In genomic region chr19:4723465-4724251, GRCh38 we compare ENCODE assay signal across 8 cellular contexts. TPM values are rescaled to one million over a fixed set of nuclear protein-coding genes. Genes with fewer than 3 reads are reported as not detected.
DNase-seq lines count a peak whose midpoint lies in the region; ATAC-seq and TF ChIP-seq lines count a peak whose summit lies in the region.

TSS of gene DPP9 (minus strand) at chr19:4723842. CDS start at chr19:4719906, 3,936 bp downstream.

- peak within 1 kb of the TSS; percentile 94 for H3K9ac ChIP-seq in adipocyte (ENCODE audit: low read length)
- peak within 1 kb of the TSS; percentile 42 for H3K9ac ChIP-seq in parathyroid adenoma

- H3K9me3 ChIP-seq in adipocyte (ENCODE audit: control insufficient read depth, low read length) (no peaks in the 10 kb centered on the region), cardiac muscle cell (ENCODE audit: low read depth) (no peaks in the 10 kb centered on the region), parathyroid adenoma (ENCODE audit: control insufficient read depth, low read length) (no peaks in the 10 kb centered on the region), tibial nerve (no peaks in the 10 kb centered on the region)

- H3K27me3 ChIP-seq in adipocyte (replicated peaks; ENCODE audit: control insufficient read depth, insufficient read depth, low read length), result no peaks in the 10 kb centered on the region
- no peaks in the 10 kb centered on the region for H3K27me3 ChIP-seq in cardiac muscle cell
- no peaks in the 10 kb centered on the region for H3K27me3 ChIP-seq in parathyroid adenoma (ENCODE audit: control insufficient read depth, insufficient read depth, low read length)
- H3K27me3 ChIP-seq in tibial nerve, result no peaks in the 10 kb centered on the region

- H3K79me2 ChIP-seq in parathyroid adenoma, result peaks cover 5% of the 10 kb centered on the region

- peak within 1 kb of the TSS; percentile 92 for H3K4me2 ChIP-seq in parathyroid adenoma (ENCODE audit: low read length)

- H3K27ac ChIP-seq in cardiac muscle cell (peak within 1 kb of the TSS; percentile 81), parathyroid adenoma (peak within 1 kb of the TSS; percentile 67), tibial nerve (peak within 1 kb of the TSS; percentile 86 to 95 (median 90))

- H3K4me1 ChIP-seq in adipocyte (ENCODE audit: control insufficient read depth, insufficient read depth, low read length), result peaks cover 15% of the 10 kb centered on the region
- H3K4me1 ChIP-seq in cardiac muscle cell (ENCODE audit: low read depth), result peaks cover 8% of the 10 kb centered on the region
- no peaks in the 10 kb centered on the region for H3K4me1 ChIP-seq in parathyroid adenoma
- peaks cover 0 to 38% (median 19%) of the 10 kb centered on the region in 4 donors for H3K4me1 ChIP-seq in tibial nerve

- TF ChIP-seq CTCF in GM12875 (IDR thresholded peaks at IDR 0.05; ENCODE audit: borderline replicate concordance, insufficient read depth, low read depth, low read length) (no peak), cardiac muscle cell (IDR thresholded peaks at IDR 0.05; ENCODE audit: low read depth, low read length) (peak; percentile 22), parathyroid adenoma (IDR thresholded peaks at IDR 0.05) (peak; percentile 36), tibial nerve (IDR thresholded peaks at IDR 0.05) (peak in 4 of 5 experiments; percentile 21 to 75 (median 54))

- H3K36me3 ChIP-seq in adipocyte (ENCODE audit: control insufficient read depth, insufficient read depth, low read length, severe bottlenecking), result peaks cover 24% of the 10 kb centered on the region
- peaks cover under 1% of the 10 kb centered on the region for H3K36me3 ChIP-seq in cardiac muscle cell
- H3K36me3 ChIP-seq in parathyroid adenoma (ENCODE audit: control insufficient read depth, insufficient read depth, low read length), result no peaks in the 10 kb centered on the region
- H3K36me3 ChIP-seq in tibial nerve, result peaks cover 0 to 36% (median 0%) of the 10 kb centered on the region in 3 donors

- WGBS in tibial nerve, 2 donors, result 1 to 2% methylated on average over 30 to 49 of the region's 76 CpGs

- H3K4me3 ChIP-seq in GM12875 (ENCODE audit: low read depth, low read length) (peak within 1 kb of the TSS; percentile 99), adipocyte (ENCODE audit: low read length) (peak within 1 kb of the TSS; percentile 97), cardiac muscle cell (peak within 1 kb of the TSS; percentile 57), parathyroid adenoma (ENCODE audit: low read depth, low read length) (peak within 1 kb of the TSS; percentile 87), tibial nerve (peak within 1 kb of the TSS; percentile 70 to 95 (median 83))

- H2AFZ ChIP-seq in parathyroid adenoma, result peak within 1 kb of the TSS; percentile 81

- peak; percentile 86 to 87 for TF ChIP-seq EP300 in tibial nerve (IDR thresholded peaks at IDR 0.05)

- DNase-seq in NCI-H1436 (lab: John Stamatoyannopoulos, UW) (peak; percentile 98), T follicular helper cell (ENCODE audit: low read depth) (peak; percentile 96), adipocyte (ENCODE audit: low read depth) (peak; percentile 98), cardiac muscle cell (ENCODE audit: low read depth in 1 of 2, low spot score in 1 of 2) (peak; percentile 98 to 99), tibial nerve (ENCODE audit: low spot score in 2 of 2) (peak; percentile 94 to 100)

- TF ChIP-seq POLR2A in tibial nerve (IDR thresholded peaks at IDR 0.05), result peak; percentile 25 to 62

- peak; percentile 94 for ATAC-seq in HG02798 (IDR thresholded peaks at IDR 0.05; ENCODE audit: poor library complexity, unreplicated experiment)

RNA-seq across cellular contexts. Expression of gene DPP9, which starts in this region (rescaled TPM):
- total RNA-seq in cardiac muscle cell, result 47.5 and 50.4 TPM in 2 replicates
- 19.8 and 25.4 TPM in 2 replicates for polyA plus RNA-seq in cardiac muscle cell
- total RNA-seq in tibial nerve, result 100 to 1,000 TPM in 1 of 4 donors, 10 to 100 TPM in 3; 53.9 to 134 (median 68.0) TPM

Comparison
In these comparisons a context has a peak if more than half of its experiments do, and no peak if none do; other contexts are left out.
1. Peak in every context shown above with its lines: DNase-seq, ATAC-seq, H3K4me3 ChIP-seq and H3K27ac ChIP-seq.